11 cellular contexts compared by ENCODE assay signal in genomic region chr6:127547909-127548649, GRCh38. TPM values are rescaled to one million over a fixed set of nuclear protein-coding genes. Genes with fewer than 3 reads are reported as not detected.
DNase-seq lines count a peak whose midpoint lies in the region; ATAC-seq and TF ChIP-seq lines count a peak whose summit lies in the region.
"Had no signal": no experiment of that assay in that cellular context is flagged by ENCODE, and none has a peak within 500 bp of the region (broad histone marks: within the 10 kb centered on the region; RNA-seq: fewer than 3 reads in every experiment).

No MANE protein-coding gene starts in this region.

- CTCF ChIA-PET in Calu3 (lab: Charles Lee), result no interaction called here

- no peaks in the 10 kb centered on the region for H3K27me3 ChIP-seq in Karpas-422 (ENCODE audit: low read length)

- no TSS peak for BruUV-seq in Calu3 (replicated peaks; lab: Mats Ljungman, UMichigan)

- H3K9me2 ChIP-seq in Karpas-422 (replicated peaks; ENCODE audit: insufficient read depth, low read length), result no peaks in the 10 kb centered on the region

- H3K9me3 ChIP-seq in Karpas-422 (ENCODE audit: low read length), result no peaks in the 10 kb centered on the region

- no peaks in the 10 kb centered on the region for H3K4me1 ChIP-seq in Karpas-422 (ENCODE audit: low read length)

- no peak for DNase-seq in Calu3
- no peak for DNase-seq in astrocyte of the spinal cord (ENCODE audit: low read depth, low spot score)
- DNase-seq in mesothelial cell of epicardium (ENCODE audit: low spot score in 2 of 2, unreplicated experiment in 2 of 2), result no peak
- DNase-seq in Karpas-422, result no peak
- no peak for DNase-seq in activated CD8-positive, alpha-beta memory T cell treated with anti-CD3 and anti-CD28 coated beads for 24 hours
- no peak for DNase-seq in putamen (ENCODE audit: low spot score)
- DNase-seq: naive B cell had no signal

- H3K27me3 Mint-ChIP-seq in Calu3 (ENCODE audit: unreplicated experiment) (no peaks in the 10 kb centered on the region), mesothelial cell of epicardium (ENCODE audit: low read depth) (peaks cover 15% of the 10 kb centered on the region)

- H3K9ac ChIP-seq in Karpas-422 (ENCODE audit: low read length), result no peak overlapping the region

- H3K27ac Mint-ChIP-seq in Calu3 (ENCODE audit: unreplicated experiment), result no peak overlapping the region
- H3K27ac Mint-ChIP-seq in mesothelial cell of epicardium, result no peak overlapping the region
- H3K27ac Mint-ChIP-seq: naive B cell; stimulated activated memory B cell treated with anti-CD40 and anti-IgM and Interleukin-4, amounts not matched to agents 10 μg/mL and 1 μg/mL and 100 μg/mL, for 72 hours had no signal

- H3K4me3 ChIP-seq in astrocyte of the spinal cord (ENCODE audit: low read depth, low read length), result no peak overlapping the region
- H3K4me3 ChIP-seq in Karpas-422 (ENCODE audit: low read length), result no peak overlapping the region

- H3K4me3 Mint-ChIP-seq in Calu3 (ENCODE audit: low read depth, unreplicated experiment) (no peak overlapping the region), mesothelial cell of epicardium (no peak overlapping the region)
- H3K4me3 Mint-ChIP-seq: naive B cell; stimulated activated memory B cell treated with anti-CD40 and anti-IgM and Interleukin-4, amounts not matched to agents 10 μg/mL and 1 μg/mL and 100 μg/mL, for 72 hours had no signal

- peak; percentile 22 for TF ChIP-seq CTCF in Calu3 (IDR thresholded peaks at IDR 0.05; ENCODE audit: unreplicated experiment)
- peak; percentile 44; the same call in 1 of the 2 replicates for TF ChIP-seq CTCF in LNCAP (IDR thresholded peaks at IDR 0.05)
- TF ChIP-seq CTCF in astrocyte of the spinal cord (IDR thresholded peaks at IDR 0.05; ENCODE audit: low read depth, low read length), result peak; percentile 31
- TF ChIP-seq CTCF in mesothelial cell of epicardium (IDR thresholded peaks at IDR 0.05; ENCODE audit: unreplicated experiment), result peak; percentile 33

- no peaks in the 10 kb centered on the region for H3K9me3 Mint-ChIP-seq in Calu3 (ENCODE audit: low read depth, unreplicated experiment)
- no peaks in the 10 kb centered on the region for H3K9me3 Mint-ChIP-seq in mesothelial cell of epicardium
- H3K9me3 Mint-ChIP-seq: naive B cell; stimulated activated memory B cell treated with anti-CD40 and anti-IgM and Interleukin-4, amounts not matched to agents 10 μg/mL and 1 μg/mL and 100 μg/mL, for 72 hours had no signal

- intact Hi-C loops in Calu3 (cut with micrococcal nuclease; ENCODE audit: unreplicated experiment), result no loop called here

- in situ Hi-C loops in astrocyte of the spinal cord (cut with HindIII; ENCODE audit: low sequenced_read_pairs), result no loop called here

- no peaks in the 10 kb centered on the region for H4K20me1 ChIP-seq in Karpas-422 (ENCODE audit: insufficient read depth, low read depth, low read length)

- H3K4me1 Mint-ChIP-seq in Calu3 (ENCODE audit: low read depth, unreplicated experiment), result peaks cover 7% of the 10 kb centered on the region
- H3K4me1 Mint-ChIP-seq in mesothelial cell of epicardium, result peaks cover 2% of the 10 kb centered on the region
- H3K4me1 Mint-ChIP-seq: naive B cell; stimulated activated memory B cell treated with anti-CD40 and anti-IgM and Interleukin-4, amounts not matched to agents 10 μg/mL and 1 μg/mL and 100 μg/mL, for 72 hours had no signal

- H2AFZ ChIP-seq in Karpas-422 (ENCODE audit: low read length), result no peak overlapping the region

- H3K36me3 Mint-ChIP-seq in Calu3 (ENCODE audit: insufficient read depth, unreplicated experiment), result no peaks in the 10 kb centered on the region
- no peaks in the 10 kb centered on the region for H3K36me3 Mint-ChIP-seq in mesothelial cell of epicardium
- H3K36me3 Mint-ChIP-seq: naive B cell; stimulated activated memory B cell treated with anti-CD40 and anti-IgM and Interleukin-4, amounts not matched to agents 10 μg/mL and 1 μg/mL and 100 μg/mL, for 72 hours had no signal

- H3K27ac ChIP-seq in Karpas-422 (ENCODE audit: low read length), result no peak overlapping the region
- H3K27ac ChIP-seq: WERI-Rb-1 had no signal

- no peak overlapping the region for H3K4me2 ChIP-seq in Karpas-422 (ENCODE audit: low read depth, low read length, poor library complexity, severe bottlenecking)

- no peak for ATAC-seq in GM21723 (IDR thresholded peaks at IDR 0.05; ENCODE audit: unreplicated experiment)

- H3K79me2 ChIP-seq in Karpas-422 (ENCODE audit: low read length), result no peaks in the 10 kb centered on the region

- no peaks in the 10 kb centered on the region for H3K36me3 ChIP-seq in Karpas-422 (ENCODE audit: insufficient read depth, low read length)
- H3K36me3 ChIP-seq: WERI-Rb-1 had no signal

RNA-seq across cellular contexts. Expression of gene C6orf58, which starts 28.9 kb away (rescaled TPM):
- total RNA-seq in Calu3 (2022), result 0.31 and 0.64 TPM in 2 replicates
- total RNA-seq in mesothelial cell of epicardium, result 0.18 to 0.51 TPM (median 0.38 TPM) in 3 replicates
- not detected in 2 replicates for total RNA-seq in Karpas-422 (2014; rRNA removed; shearing (Covaris generic); ENCODE audit: low replicate concordance)
